14 cellular contexts compared by ENCODE assay signal in the genomic region with DNA sequence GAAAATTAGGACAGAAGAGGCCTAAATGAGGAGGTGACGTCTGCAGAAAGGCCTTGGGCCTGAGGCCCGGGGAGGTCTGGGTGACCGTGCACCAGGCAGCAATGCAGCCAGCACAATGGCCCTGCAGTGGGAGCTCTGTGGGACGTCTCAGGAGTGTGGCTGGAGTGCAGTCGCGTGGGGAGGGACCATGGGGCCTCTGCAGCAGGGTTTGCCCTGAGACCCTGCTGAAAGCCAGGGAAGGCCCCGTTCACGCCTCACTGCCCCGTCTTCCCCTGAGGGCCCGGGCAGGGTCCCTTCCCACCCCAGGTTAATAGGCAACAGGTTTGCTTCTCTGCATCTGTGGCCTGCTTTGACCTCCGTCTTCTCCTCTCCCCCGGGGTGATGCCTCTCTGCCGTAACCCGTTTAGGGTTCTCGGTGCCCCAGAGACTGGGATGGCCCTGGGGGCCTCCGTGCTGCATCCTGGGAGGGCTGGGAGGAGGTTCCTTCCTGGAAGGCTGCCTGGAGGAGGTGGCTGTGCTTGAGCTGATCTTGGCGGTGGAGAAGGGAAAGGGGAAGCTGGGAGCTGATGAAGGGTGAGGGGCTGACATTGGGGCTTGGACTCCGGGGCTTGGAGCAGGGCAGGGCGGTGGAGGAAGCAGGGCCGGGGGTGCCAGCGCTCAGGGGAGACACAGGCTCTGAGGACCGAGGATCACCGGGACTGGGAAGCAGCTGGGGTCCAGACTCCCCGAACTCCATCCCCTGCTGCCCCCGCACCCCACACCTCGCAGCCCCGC. TPM values are rescaled to one million over a fixed set of nuclear protein-coding genes. Genes with fewer than 3 reads are reported as not detected.
A peak's percentile ranks its signal among the peaks of the same experiment; 100 is the strongest.
DNase-seq lines count a peak whose midpoint lies in the region; ATAC-seq and TF ChIP-seq lines count a peak whose summit lies in the region.
"Had no signal": no experiment of that assay in that cellular context is flagged by ENCODE, and none has a peak within 500 bp of the region (broad histone marks: within the 10 kb centered on the region; RNA-seq: fewer than 3 reads in every experiment).

No MANE protein-coding gene starts in this region.

- ATAC-seq in gastroesophageal sphincter, result no peak
- ATAC-seq in GM18907 (IDR thresholded peaks at IDR 0.05; ENCODE audit: unreplicated experiment), result no peak
- no peak for ATAC-seq in GM19351 (IDR thresholded peaks at IDR 0.05; ENCODE audit: unreplicated experiment)

- no peaks in the 10 kb centered on the region for H3K27me3 Mint-ChIP-seq in type B pancreatic cell

- H3K36me3 ChIP-seq in gastroesophageal sphincter (peaks cover 0 to 13% of the 10 kb centered on the region in 2 donors), muscle layer of colon (ENCODE audit: insufficient read depth, low read length) (no peaks in the 10 kb centered on the region)
- H3K36me3 ChIP-seq: right lobe of liver had no signal

- peak overlapping the region in 1 of 2 donors; percentile 38 for H3K4me3 ChIP-seq in gastroesophageal sphincter
- H3K4me3 ChIP-seq in muscle layer of colon (ENCODE audit: low read depth in 1 of 2, low read length in 2 of 2), result no peak overlapping the region
- H3K4me3 ChIP-seq: right lobe of liver had no signal

- peaks cover 0 to 6% (median 0%) of the 10 kb centered on the region in 3 donors for H3K9me3 ChIP-seq in gastroesophageal sphincter
- H3K9me3 ChIP-seq in muscle layer of colon (ENCODE audit: low read length), result peaks cover 5% of the 10 kb centered on the region
- H3K9me3 ChIP-seq: right lobe of liver had no signal

- peak overlapping the region; percentile 44 for H3K4me3 Mint-ChIP-seq in type B pancreatic cell
- H3K4me3 Mint-ChIP-seq: activated naive CD4-positive, alpha-beta T cell treated with anti-CD3 and anti-CD28 coated beads, Interleukin-2, amount 10 ng/mL, durations not matched to agents 7 days and 5 days had no signal

- H3K27ac Mint-ChIP-seq in type B pancreatic cell, result peak overlapping the region; percentile 51

- TF ChIP-seq POLR2A in gastroesophageal sphincter (IDR thresholded peaks at IDR 0.05), result no peak

- no peak for TF ChIP-seq EP300 in gastroesophageal sphincter (IDR thresholded peaks at IDR 0.05)

- peaks cover 31% of the 10 kb centered on the region for H3K27me3 ChIP-seq in gastroesophageal sphincter
- H3K27me3 ChIP-seq in muscle layer of colon (ENCODE audit: control insufficient read depth in 1 of 2, insufficient read depth in 2 of 2, low read length in 2 of 2), result peaks cover 0 to 23% of the 10 kb centered on the region in 2 donors

- 61 to 82% methylated on average over 3 to 12 of the region's 27 CpGs for WGBS in gastroesophageal sphincter (ENCODE audit: low coverage in 1 of 2), 2 donors

- H3K9me3 Mint-ChIP-seq in type B pancreatic cell, result no peaks in the 10 kb centered on the region

- DNase-seq in SKM-1 treated with dmso at 0.1 percent for 144 hours (lab: John Stamatoyannopoulos, UW; ENCODE audit: unreplicated experiment), result peak; percentile 37
- DNase-seq in type B pancreatic cell (ENCODE audit: extremely low spot score, unreplicated experiment), result no peak
- DNase-seq in epidermal melanocyte (ENCODE audit: insufficient read length, low spot score), result no peak
- DNase-seq: activated naive CD4-positive, alpha-beta T cell treated with anti-CD3 and anti-CD28 coated beads, Interleukin-2, amount 10 ng/mL, durations not matched to agents 7 days and 5 days; cerebellar nuclear complex; KG1; NCI-H69; right lobe of liver had no signal

- H3K4me1 ChIP-seq in gastroesophageal sphincter, result peaks cover 0 to 47% (median 0%) of the 10 kb centered on the region in 3 donors
- H3K4me1 ChIP-seq in muscle layer of colon (ENCODE audit: insufficient read depth, low read length), result no peaks in the 10 kb centered on the region

- H3K36me3 Mint-ChIP-seq in type B pancreatic cell, result peaks cover 5% of the 10 kb centered on the region
- H3K36me3 Mint-ChIP-seq: activated naive CD4-positive, alpha-beta T cell treated with anti-CD3 and anti-CD28 coated beads, Interleukin-2, amount 10 ng/mL, durations not matched to agents 7 days and 5 days had no signal

- peaks cover 8% of the 10 kb centered on the region for H3K4me1 Mint-ChIP-seq in type B pancreatic cell (ENCODE audit: unreplicated experiment)
- H3K4me1 Mint-ChIP-seq: activated naive CD4-positive, alpha-beta T cell treated with anti-CD3 and anti-CD28 coated beads, Interleukin-2, amount 10 ng/mL, durations not matched to agents 7 days and 5 days had no signal

- H3K27ac ChIP-seq in gastroesophageal sphincter, result peak overlapping the region in 3 of 4 donors; percentile 75 to 80 (median 78)
- peak overlapping the region; percentile 52 for H3K27ac ChIP-seq in muscle layer of colon (ENCODE audit: low read depth, low read length)
- H3K27ac ChIP-seq: right lobe of liver had no signal

- TF ChIP-seq CTCF in gastroesophageal sphincter (IDR thresholded peaks at IDR 0.05), result no peak
- TF ChIP-seq CTCF in type B pancreatic cell (conservative IDR thresholded peaks at IDR 0.05), result no peak

- no peak overlapping the region for H3K9ac ChIP-seq in muscle layer of colon (ENCODE audit: low read length)

RNA-seq across cellular contexts. Expression of gene PALM, which starts 9.7 kb away (rescaled TPM):
- total RNA-seq in gastroesophageal sphincter (100 to 1,000 TPM in 1 of 4 donors, 10 to 100 TPM in 3; 21.5 to 111 (median 53.0) TPM), type B pancreatic cell (ENCODE audit: low replicate concordance) (63.3 and 64.1 TPM in 2 replicates)

RNA-seq across cellular contexts. Expression of gene PRSS57, which starts 23.2 kb away (rescaled TPM):
- not detected for total RNA-seq in gastroesophageal sphincter
- not detected in 2 replicates for total RNA-seq in type B pancreatic cell (ENCODE audit: low replicate concordance)
- total RNA-seq: fibroblast of lung, subcutaneous adipose tissue had no signal

RNA-seq across cellular contexts. Expression of gene MISP, which starts 32.5 kb away (rescaled TPM):
- total RNA-seq in gastroesophageal sphincter, result under 1 TPM in 1 of 4 donors, not detected in 3; 0.52 TPM
- 9.4 and 20.8 TPM in 2 replicates for total RNA-seq in type B pancreatic cell (ENCODE audit: low replicate concordance)
- total RNA-seq: fibroblast of lung, subcutaneous adipose tissue had no signal

RNA-seq across cellular contexts. Expression of gene FSTL3, which starts 42.2 kb away (rescaled TPM):
- total RNA-seq in gastroesophageal sphincter (100 to 1,000 TPM; 105 to 200 (median 133) TPM), type B pancreatic cell (ENCODE audit: low replicate concordance) (9.3 and 11.0 TPM in 2 replicates)

RNA-seq across cellular contexts. Expression of gene RNF126, which starts 55.4 kb away (rescaled TPM):
- total RNA-seq in gastroesophageal sphincter (10 to 100 TPM; 47.7 to 57.9 (median 52.0) TPM), type B pancreatic cell (ENCODE audit: low replicate concordance) (38.1 and 41.3 TPM in 2 replicates)
